ENCODE assay signal across 10 cellular contexts in genomic region chr10:113060221-113061053, GRCh38.
A peak's percentile ranks its signal among the peaks of the same experiment; 100 is the strongest.
DNase-seq lines count a peak whose midpoint lies in the region; ATAC-seq, FAIRE-seq and TF ChIP-seq lines count a peak whose summit lies in the region.
"Had no signal": no experiment of that assay in that cellular context is flagged by ENCODE, and none has a peak within 500 bp of the region (broad histone marks: within the 10 kb centered on the region; RNA-seq: fewer than 3 reads in every experiment).

No MANE protein-coding gene starts in this region.

- H3K9ac ChIP-seq in neuronal stem cell (ENCODE audit: low read depth, low read length, poor library complexity), result no peak overlapping the region

- no peaks in the 10 kb centered on the region for H3K27me3 ChIP-seq in esophagus squamous epithelium
- no peaks in the 10 kb centered on the region for H3K27me3 ChIP-seq in neuronal stem cell (ENCODE audit: control insufficient read depth in 3 of 3, insufficient read depth in 3 of 3, low read depth in 1 of 3, low read length in 3 of 3)

- ATAC-seq in A549 (no peak), GM19351 (IDR thresholded peaks at IDR 0.05; ENCODE audit: unreplicated experiment) (no peak)
- ATAC-seq: activated naive CD4-positive, alpha-beta T cell treated with anti-CD3 and anti-CD28 coated beads, Interleukin-2, amount 50 U/mL, for 72 hours had no signal

- WGBS in A549 (ENCODE audit: missing lambda C conversion rate), result 80% methylated on average over 15 of the region's 15 CpGs
- 56 to 72% methylated on average over 11 to 15 of the region's 15 CpGs for WGBS in esophagus squamous epithelium, 2 donors
- no CpG with 5 or more reads among the region's 15 CpGs for WGBS in neuronal stem cell (ENCODE audit: extremely low coverage in 2 of 2, insufficient read length in 2 of 2, insufficient replicate concordance in 1 of 2), 2 donors

- DNase-seq in A549 (ENCODE audit: low read depth in 1 of 2, low spot score in 1 of 2) (no peak), NOMO-1 treated with dmso at 0.1 percent for 144 hours (lab: John Stamatoyannopoulos, UW; ENCODE audit: unreplicated experiment) (peak; percentile 17), esophagus squamous epithelium (lab: John Stamatoyannopoulos, UW) (no peak), neuronal stem cell (ENCODE audit: low spot score) (no peak), NCI-H82 treated with DMSO at 0.1 percent for 48 hours (lab: John Stamatoyannopoulos, UW; ENCODE audit: unreplicated experiment) (no peak), HK-2 (ENCODE audit: unreplicated experiment) (no peak), glomerular visceral epithelial cell (ENCODE audit: extremely low spot score) (no peak)

- POLR2A ChIA-PET in A549 (lab: Yijun Ruan, JAX), result interaction anchor here (3.7 kb wide), 1 partner anchor 13 kb away, joined by 40 read pairs; no protein-coding TSS in a partner anchor

- H3K4me3 ChIP-seq in A549 (no peak overlapping the region), esophagus squamous epithelium (peak overlapping the region in 2 of 4 donors; percentile 8 to 45), neuronal stem cell (ENCODE audit: low read length in 2 of 2) (no peak overlapping the region)

- H3K4ac ChIP-seq in neuronal stem cell (ENCODE audit: low read length), result no peak overlapping the region

- TF ChIP-seq CTCF in A549 (IDR thresholded peaks at IDR 0.05), result no peak
- no peak for TF ChIP-seq CTCF in esophagus squamous epithelium (IDR thresholded peaks at IDR 0.05)

- peak overlapping the region; percentile 61 for H3K18ac ChIP-seq in neuronal stem cell (ENCODE audit: low read length)

- H2BK15ac ChIP-seq in neuronal stem cell (ENCODE audit: low read length), result no peak overlapping the region

- H2BK5ac ChIP-seq in neuronal stem cell (ENCODE audit: low read length), result peak overlapping the region; percentile 33

- H2AFZ ChIP-seq in neuronal stem cell (ENCODE audit: low read length), result no peak overlapping the region

- no peak overlapping the region for H3K23ac ChIP-seq in neuronal stem cell (ENCODE audit: low read depth, low read length, poor library complexity)

- FAIRE-seq in A549 (lab: Jason Lieb, UNC), result no peak
- FAIRE-seq: islet of Langerhans had no signal

- TF ChIP-seq POLR2A in A549 (IDR thresholded peaks at IDR 0.05; ENCODE audit: low read length) (no peak), esophagus squamous epithelium (IDR thresholded peaks at IDR 0.05) (no peak)

- TF ChIP-seq EP300 in A549 (IDR thresholded peaks at IDR 0.05), result no peak

- no peak for TF ChIP-seq RAD21 in A549 (conservative IDR thresholded peaks at IDR 0.05 in 1 of 2, IDR thresholded peaks at IDR 0.05 in 1 of 2)

- CTCF ChIA-PET in A549 (lab: Yijun Ruan, JAX), result interaction anchor here (1.2 to 1.9 kb wide), 4 partner anchors 11 to 36 kb away, joined by 3 to 5 read pairs (median 4); no protein-coding TSS in a partner anchor

- no peaks in the 10 kb centered on the region for H3K79me1 ChIP-seq in neuronal stem cell (ENCODE audit: low read depth, low read length)

- no peak overlapping the region for H2BK120ac ChIP-seq in neuronal stem cell (ENCODE audit: low read depth, low read length)

- H2AK5ac ChIP-seq in neuronal stem cell (ENCODE audit: low read depth, low read length), result no peak overlapping the region

- no peaks in the 10 kb centered on the region for H3K36me3 ChIP-seq in esophagus squamous epithelium
- peaks cover 0 to 21% of the 10 kb centered on the region in 2 donors for H3K36me3 ChIP-seq in neuronal stem cell (replicated peaks in 1 of 2; ENCODE audit: control insufficient read depth in 2 of 2, insufficient read depth in 2 of 2, low read length in 2 of 2)

- H3K4me1 ChIP-seq in A549 (peaks cover 81% of the 10 kb centered on the region), esophagus squamous epithelium (peaks cover 19 to 91% (median 30%) of the 10 kb centered on the region in 3 donors), neuronal stem cell (ENCODE audit: control insufficient read depth in 2 of 2, insufficient read depth in 1 of 2, low read depth in 1 of 2, low read length in 2 of 2) (peaks cover 51 to 55% of the 10 kb centered on the region in 2 donors)

- H3K14ac ChIP-seq in neuronal stem cell (ENCODE audit: low read length), result no peak overlapping the region

- no peak overlapping the region for H4K91ac ChIP-seq in neuronal stem cell (ENCODE audit: low read depth, low read length, poor library complexity)

- H3K27ac ChIP-seq in A549 (peak overlapping the region; percentile 78 to 89), esophagus squamous epithelium (peak overlapping the region; percentile 46 to 88 (median 71)), neuronal stem cell (replicated peaks; ENCODE audit: low read length) (peak overlapping the region; percentile 25)

- intact Hi-C loops in esophagus squamous epithelium (cut with DNase I), result no loop called here

- H3K9me3 ChIP-seq in A549 (no peaks in the 10 kb centered on the region), esophagus squamous epithelium (no peaks in the 10 kb centered on the region), neuronal stem cell (replicated peaks in 1 of 2; ENCODE audit: control insufficient read depth in 2 of 2, insufficient read depth in 1 of 2, low read depth in 1 of 2, low read length in 2 of 2) (no peaks in the 10 kb centered on the region)

- no peak overlapping the region for H2BK12ac ChIP-seq in neuronal stem cell (ENCODE audit: low read length)

- H3K4me2 ChIP-seq in A549, result peak overlapping the region; percentile 91
- H3K4me2 ChIP-seq in neuronal stem cell (ENCODE audit: insufficient read depth, low read length, poor library complexity, severe bottlenecking), result no peak overlapping the region

- no peak overlapping the region for H4K8ac ChIP-seq in neuronal stem cell (ENCODE audit: low read depth, low read length)

TF ChIP-seq in A549, 52 proteins besides CTCF, POLR2A, EP300 and RAD21:
- TF ChIP-seq EHF (CRISPR knock-in tag; IDR thresholded peaks at IDR 0.05) (no peak), KDM1A (IDR thresholded peaks at IDR 0.05; ENCODE audit: low read depth) (no peak), HMGXB4 (CRISPR knock-in tag; IDR thresholded peaks at IDR 0.05; ENCODE audit: borderline replicate concordance) (no peak), RARB (CRISPR knock-in tag; IDR thresholded peaks at IDR 0.05) (no peak), HOXB5 (CRISPR knock-in tag; IDR thresholded peaks at IDR 0.05) (no peak), JUNB (IDR thresholded peaks at IDR 0.05) (no peak), CHD2 (IDR thresholded peaks at IDR 0.05; ENCODE audit: low read length, partially characterized antibody) (no peak), RNF2 (IDR thresholded peaks at IDR 0.05; ENCODE audit: borderline replicate concordance, low read depth) (no peak), HEYL (CRISPR knock-in tag; IDR thresholded peaks at IDR 0.05) (no peak), KDM5A (IDR thresholded peaks at IDR 0.05) (no peak), RCOR1 (IDR thresholded peaks at IDR 0.05; ENCODE audit: low read depth, low read length) (no peak), ZNF302 (CRISPR knock-in tag; IDR thresholded peaks at IDR 0.05) (no peak), ZSCAN20 (CRISPR knock-in tag; IDR thresholded peaks at IDR 0.05) (no peak), HDAC2 (IDR thresholded peaks at IDR 0.05) (no peak), TFCP2L1 (CRISPR knock-in tag; IDR thresholded peaks at IDR 0.05) (no peak), CBX2 (IDR thresholded peaks at IDR 0.05; ENCODE audit: borderline replicate concordance, low read depth) (no peak), FOSB (CRISPR knock-in tag; IDR thresholded peaks at IDR 0.05) (no peak)

Comparison
In these comparisons a context has a peak if more than half of its experiments do, and no peak if none do; other contexts are left out.
1. H3K27ac ChIP-seq: peak in every context shown above with its lines; median percentile 84 in A549; 71 in esophagus squamous epithelium; 25 in neuronal stem cell.